Comparison of ENCODE assay signal across 8 cellular contexts in the genomic region with DNA sequence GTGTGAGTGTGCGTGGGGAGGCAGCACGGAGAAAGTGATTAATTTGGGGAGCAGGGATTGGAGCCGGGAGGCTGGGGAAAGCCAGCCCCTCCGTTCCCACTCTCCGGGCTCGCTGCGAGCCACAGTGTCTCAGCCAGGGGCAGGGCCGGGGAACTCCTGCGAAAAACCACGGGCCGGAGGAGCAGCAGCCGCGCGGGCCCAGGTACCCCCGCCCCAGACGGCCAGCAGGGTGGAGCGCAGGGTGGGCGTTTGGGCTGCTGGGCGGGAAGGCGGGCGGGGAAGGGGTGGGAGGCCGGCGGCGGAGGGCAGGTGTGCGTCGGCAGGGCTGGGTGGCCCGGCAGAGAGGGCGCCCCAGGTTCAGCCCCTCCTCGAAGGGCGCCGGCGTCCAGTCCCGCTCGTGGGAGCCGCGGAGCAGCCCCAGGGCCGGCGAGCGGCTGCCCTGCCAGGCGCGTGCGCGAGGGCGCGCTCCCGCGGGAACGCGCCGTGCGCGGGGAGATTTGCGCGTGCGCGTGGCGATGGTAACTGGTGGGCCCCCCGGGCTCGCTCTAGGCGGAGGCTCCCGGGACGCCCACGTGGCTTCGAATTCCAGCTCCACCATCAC. TPM values are rescaled to one million over a fixed set of nuclear protein-coding genes. Genes with fewer than 3 reads are reported as not detected.
A peak's percentile ranks its signal among the peaks of the same experiment; 100 is the strongest.
DNase-seq lines count a peak whose midpoint lies in the region; ATAC-seq and TF ChIP-seq lines count a peak whose summit lies in the region.

No MANE protein-coding gene starts in this region.

- H3K27ac Mint-ChIP-seq in naive B cell (peak overlapping the region; percentile 53 to 92 (median 78)), HFFc6 (no peak overlapping the region)

- peaks cover 10 to 34% (median 17%) of the 10 kb centered on the region in 3 donors for H3K27me3 Mint-ChIP-seq in naive B cell
- H3K27me3 Mint-ChIP-seq in HFFc6 (ENCODE audit: insufficient read depth): no peaks in the 10 kb centered on the region

- H4K20me1 ChIP-seq in BLaER1 (no peaks in the 10 kb centered on the region; the same call in 1 of the 2 replicates), mammary epithelial cell (ENCODE audit: insufficient read depth, low read length) (no peaks in the 10 kb centered on the region)

- CTCF ChIA-PET in HEK293 (lab: Yijun Ruan, JAX) (no interaction called here), mammary epithelial cell (lab: Charles Lee; ENCODE audit: low non-redundant PET) (no interaction called here)

- peaks cover 12% of the 10 kb centered on the region for H3K4me1 ChIP-seq in BLaER1
- H3K4me1 ChIP-seq in HEK293 (ENCODE audit: control insufficient read depth, insufficient read depth, low read length): no peaks in the 10 kb centered on the region
- H3K4me1 ChIP-seq in mammary epithelial cell (ENCODE audit: insufficient read depth, low read length): peaks cover 14% of the 10 kb centered on the region

- WGBS in mammary epithelial cell (ENCODE audit: low coverage, missing lambda C conversion rate): 6% methylated on average over 28 of the region's 64 CpGs

- ATAC-seq in naive B cell (ENCODE audit: low read depth in 2 of 2): peak; percentile 57 to 64

- in situ Hi-C loops in mammary epithelial cell (cut with MboI; ENCODE audit: low sequenced_read_pairs in 2 of 2): no loop called here

- no peaks in the 10 kb centered on the region for H3K79me2 ChIP-seq in mammary epithelial cell (ENCODE audit: insufficient read depth, low read length)

- H3K9me3 ChIP-seq in BLaER1 (peaks cover 17% of the 10 kb centered on the region), HEK293 (ENCODE audit: control insufficient read depth, insufficient read depth, low read depth, low read length) (no peaks in the 10 kb centered on the region), mammary epithelial cell (replicated peaks; ENCODE audit: insufficient read depth, low read length) (no peaks in the 10 kb centered on the region)

- H3K4me2 ChIP-seq in BLaER1: peak overlapping the region; percentile 82
- peak overlapping the region; percentile 46 for H3K4me2 ChIP-seq in mammary epithelial cell (ENCODE audit: insufficient read depth, low read depth, low read length)

- POLR2A ChIA-PET in HEK293 (lab: Yijun Ruan, JAX): no interaction called here

- BruUV-seq in mammary epithelial cell (replicated peaks; lab: Mats Ljungman, UMichigan): no TSS peak

- H3K9ac ChIP-seq in BLaER1 (no peak overlapping the region), mammary epithelial cell (ENCODE audit: insufficient read depth, low read length) (no peak overlapping the region)

- peak overlapping the region; percentile 64 for H3K4me3 ChIP-seq in BLaER1
- H3K4me3 ChIP-seq in HEK293 (ENCODE audit: low read depth, low read length): peak overlapping the region; percentile 39
- no peak overlapping the region for H3K4me3 ChIP-seq in mammary epithelial cell (replicated peaks in 1 of 3; ENCODE audit: insufficient read depth in 1 of 3, low read depth in 2 of 3, low read length in 3 of 3)

- H2AFZ ChIP-seq in mammary epithelial cell (ENCODE audit: low read depth, low read length): no peak overlapping the region

- H3K4me3 Mint-ChIP-seq in naive B cell: peak overlapping the region; percentile 71 to 94 (median 90)
- H3K4me3 Mint-ChIP-seq in HFFc6: no peak overlapping the region

- H3K9me3 Mint-ChIP-seq in naive B cell: peaks cover 0 to 5% (median 0%) of the 10 kb centered on the region in 7 donors
- H3K9me3 Mint-ChIP-seq in HFFc6: peaks cover 19% of the 10 kb centered on the region

- H3K36me3 ChIP-seq in BLaER1 (no peaks in the 10 kb centered on the region), HEK293 (ENCODE audit: control insufficient read depth in 2 of 2, insufficient read depth in 1 of 2, low read length in 2 of 2) (no peaks in the 10 kb centered on the region), mammary epithelial cell (ENCODE audit: insufficient read depth, low read length) (no peaks in the 10 kb centered on the region)

- intact Hi-C loops in mammary epithelial cell (cut with micrococcal nuclease): no loop called here

- H3K27me3 ChIP-seq in BLaER1: peaks cover 54% of the 10 kb centered on the region
- H3K27me3 ChIP-seq in mammary epithelial cell (ENCODE audit: insufficient read depth, low read length): peaks cover 30% of the 10 kb centered on the region

- H3K4me1 Mint-ChIP-seq in naive B cell (peaks cover 5 to 6% (median 6%) of the 10 kb centered on the region in 3 donors), HFFc6 (ENCODE audit: low read depth) (no peaks in the 10 kb centered on the region)

- no peak overlapping the region for H3K27ac ChIP-seq in BLaER1
- no peak overlapping the region for H3K27ac ChIP-seq in HEK293 (ENCODE audit: extremely low read depth, low read depth, low read length)
- no peak overlapping the region for H3K27ac ChIP-seq in mammary epithelial cell (ENCODE audit: insufficient read depth, low read depth, low read length)

- DNase-seq in mammary epithelial cell (no peak), naive B cell (no peak), NCI-H2196 (lab: John Stamatoyannopoulos, UW; ENCODE audit: unreplicated experiment) (no peak), HFFc6 (no peak)
- no peak for DNase-seq in activated CD4-positive, CD25-positive, alpha-beta regulatory T cell (lab: John Stamatoyannopoulos, UW)
- no peak for DNase-seq in stimulated activated CD4-positive, alpha-beta T cell treated with anti-CD3 and anti-CD28 coated beads, Interleukin-12 subunit alpha, Interleukin-12 subunit beta, amount 100 ng/mL, for 4 hours

- dilution Hi-C loops in mammary epithelial cell (cut with HindIII; ENCODE audit: low sequenced_read_pairs): loop anchor here (5.0 kb wide), 1 partner anchor 89 kb away; no protein-coding TSS in a partner anchor

- TF ChIP-seq CTCF in HEK293 (tag by site-specific recombination; IDR thresholded peaks at IDR 0.05) (no peak), mammary epithelial cell (conservative IDR thresholded peaks at IDR 0.05 in 1 of 2, IDR thresholded peaks at IDR 0.05 in 1 of 2; ENCODE audit: extremely low read depth in 1 of 2, insufficient read depth in 1 of 2, low read depth in 1 of 2, low read length in 2 of 2) (no peak), HFFc6 (IDR thresholded peaks at IDR 0.05) (no peak)

- peaks cover 0 to 8% of the 10 kb centered on the region in 2 donors for H3K36me3 Mint-ChIP-seq in naive B cell
- H3K36me3 Mint-ChIP-seq in HFFc6 (ENCODE audit: low read depth): peaks cover 6% of the 10 kb centered on the region; the same call in 1 of the 2 replicates

TF ChIP-seq in HEK293, 187 proteins besides CTCF, POLR2A, EP300 and RAD21:
- TF ChIP-seq ZNF777 (tag by site-specific recombination; IDR thresholded peaks at IDR 0.05; ENCODE audit: borderline replicate concordance): 0 out of 2 replicates have a peak, but pooled peaks have one; percentile 15
- TF ChIP-seq SP3 (tag by site-specific recombination; IDR thresholded peaks at IDR 0.05): peak; percentile 54; the same call in 1 of the 2 replicates
- peak; percentile 25 for TF ChIP-seq ZBTB26 (tag by site-specific recombination; optimal IDR thresholded peaks at IDR 0.05)
- TF ChIP-seq ZNF707 (tag by site-specific recombination; IDR thresholded peaks at IDR 0.05): no peak
- TF ChIP-seq KLF1 (tag by site-specific recombination; IDR thresholded peaks at IDR 0.05): peak; percentile 75
TF ChIP-seq in HEK293: peak in this region for 4.

RNA-seq across cellular contexts. Expression of gene CHL1, which starts 1.4 kb away (rescaled TPM):
- total RNA-seq in mammary epithelial cell: 1 to 10 TPM in 1 of 2 donors, not detected in 1; 3.2 TPM
- polyA plus RNA-seq in mammary epithelial cell (not detected), naive B cell (ENCODE audit: low read depth in 6 of 6) (10 to 100 TPM in 3 of 6 donors, 1 to 10 TPM in 3; 3.6 to 45.7 (median 17.1) TPM)
- not detected for polyA minus RNA-seq in mammary epithelial cell
- not detected for total RNA-seq in HFFc6 (2021; fragmentation: NEBNext Ultra II Directional; extraction: Animal tissue kit (Norgen Biotek cat#: 25700))

Comparison
In these comparisons a context has a peak if more than half of its experiments do, and no peak if none do; other contexts are left out.
1. H3K4me3 ChIP-seq: peak in BLaER1 (single experiment) and HEK293 (single experiment); none in mammary epithelial cell (0 of 3).